ENCODE assay signal across 1 cellular context in the genomic region with DNA sequence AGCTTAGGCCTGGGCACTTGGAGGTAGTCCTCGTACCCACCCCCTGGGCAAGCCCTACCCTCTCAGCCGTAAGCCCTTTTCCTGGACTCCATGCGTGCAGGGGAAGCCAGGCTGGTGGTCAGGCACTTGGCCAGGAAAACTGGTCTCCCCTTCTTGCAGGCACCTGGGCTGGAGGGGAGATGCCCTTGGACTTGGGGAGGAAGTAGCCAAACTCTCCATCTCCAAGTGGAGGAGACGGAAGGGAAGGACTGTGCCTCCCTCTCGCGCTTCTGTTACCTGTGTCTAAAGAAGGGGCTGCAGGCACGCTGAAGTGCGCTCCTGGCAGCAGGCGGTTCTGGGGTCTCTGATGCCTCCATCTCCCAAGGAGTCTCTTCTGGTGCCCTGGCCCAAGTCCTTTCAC.
TF ChIP-seq lines count a peak whose summit lies in the region.

No MANE protein-coding gene starts in this region.

TF ChIP-seq in GM23338, 12 proteins besides CTCF, POLR2A, EP300 and RAD21 (continued from another document):
- TF ChIP-seq, protein P1, sequence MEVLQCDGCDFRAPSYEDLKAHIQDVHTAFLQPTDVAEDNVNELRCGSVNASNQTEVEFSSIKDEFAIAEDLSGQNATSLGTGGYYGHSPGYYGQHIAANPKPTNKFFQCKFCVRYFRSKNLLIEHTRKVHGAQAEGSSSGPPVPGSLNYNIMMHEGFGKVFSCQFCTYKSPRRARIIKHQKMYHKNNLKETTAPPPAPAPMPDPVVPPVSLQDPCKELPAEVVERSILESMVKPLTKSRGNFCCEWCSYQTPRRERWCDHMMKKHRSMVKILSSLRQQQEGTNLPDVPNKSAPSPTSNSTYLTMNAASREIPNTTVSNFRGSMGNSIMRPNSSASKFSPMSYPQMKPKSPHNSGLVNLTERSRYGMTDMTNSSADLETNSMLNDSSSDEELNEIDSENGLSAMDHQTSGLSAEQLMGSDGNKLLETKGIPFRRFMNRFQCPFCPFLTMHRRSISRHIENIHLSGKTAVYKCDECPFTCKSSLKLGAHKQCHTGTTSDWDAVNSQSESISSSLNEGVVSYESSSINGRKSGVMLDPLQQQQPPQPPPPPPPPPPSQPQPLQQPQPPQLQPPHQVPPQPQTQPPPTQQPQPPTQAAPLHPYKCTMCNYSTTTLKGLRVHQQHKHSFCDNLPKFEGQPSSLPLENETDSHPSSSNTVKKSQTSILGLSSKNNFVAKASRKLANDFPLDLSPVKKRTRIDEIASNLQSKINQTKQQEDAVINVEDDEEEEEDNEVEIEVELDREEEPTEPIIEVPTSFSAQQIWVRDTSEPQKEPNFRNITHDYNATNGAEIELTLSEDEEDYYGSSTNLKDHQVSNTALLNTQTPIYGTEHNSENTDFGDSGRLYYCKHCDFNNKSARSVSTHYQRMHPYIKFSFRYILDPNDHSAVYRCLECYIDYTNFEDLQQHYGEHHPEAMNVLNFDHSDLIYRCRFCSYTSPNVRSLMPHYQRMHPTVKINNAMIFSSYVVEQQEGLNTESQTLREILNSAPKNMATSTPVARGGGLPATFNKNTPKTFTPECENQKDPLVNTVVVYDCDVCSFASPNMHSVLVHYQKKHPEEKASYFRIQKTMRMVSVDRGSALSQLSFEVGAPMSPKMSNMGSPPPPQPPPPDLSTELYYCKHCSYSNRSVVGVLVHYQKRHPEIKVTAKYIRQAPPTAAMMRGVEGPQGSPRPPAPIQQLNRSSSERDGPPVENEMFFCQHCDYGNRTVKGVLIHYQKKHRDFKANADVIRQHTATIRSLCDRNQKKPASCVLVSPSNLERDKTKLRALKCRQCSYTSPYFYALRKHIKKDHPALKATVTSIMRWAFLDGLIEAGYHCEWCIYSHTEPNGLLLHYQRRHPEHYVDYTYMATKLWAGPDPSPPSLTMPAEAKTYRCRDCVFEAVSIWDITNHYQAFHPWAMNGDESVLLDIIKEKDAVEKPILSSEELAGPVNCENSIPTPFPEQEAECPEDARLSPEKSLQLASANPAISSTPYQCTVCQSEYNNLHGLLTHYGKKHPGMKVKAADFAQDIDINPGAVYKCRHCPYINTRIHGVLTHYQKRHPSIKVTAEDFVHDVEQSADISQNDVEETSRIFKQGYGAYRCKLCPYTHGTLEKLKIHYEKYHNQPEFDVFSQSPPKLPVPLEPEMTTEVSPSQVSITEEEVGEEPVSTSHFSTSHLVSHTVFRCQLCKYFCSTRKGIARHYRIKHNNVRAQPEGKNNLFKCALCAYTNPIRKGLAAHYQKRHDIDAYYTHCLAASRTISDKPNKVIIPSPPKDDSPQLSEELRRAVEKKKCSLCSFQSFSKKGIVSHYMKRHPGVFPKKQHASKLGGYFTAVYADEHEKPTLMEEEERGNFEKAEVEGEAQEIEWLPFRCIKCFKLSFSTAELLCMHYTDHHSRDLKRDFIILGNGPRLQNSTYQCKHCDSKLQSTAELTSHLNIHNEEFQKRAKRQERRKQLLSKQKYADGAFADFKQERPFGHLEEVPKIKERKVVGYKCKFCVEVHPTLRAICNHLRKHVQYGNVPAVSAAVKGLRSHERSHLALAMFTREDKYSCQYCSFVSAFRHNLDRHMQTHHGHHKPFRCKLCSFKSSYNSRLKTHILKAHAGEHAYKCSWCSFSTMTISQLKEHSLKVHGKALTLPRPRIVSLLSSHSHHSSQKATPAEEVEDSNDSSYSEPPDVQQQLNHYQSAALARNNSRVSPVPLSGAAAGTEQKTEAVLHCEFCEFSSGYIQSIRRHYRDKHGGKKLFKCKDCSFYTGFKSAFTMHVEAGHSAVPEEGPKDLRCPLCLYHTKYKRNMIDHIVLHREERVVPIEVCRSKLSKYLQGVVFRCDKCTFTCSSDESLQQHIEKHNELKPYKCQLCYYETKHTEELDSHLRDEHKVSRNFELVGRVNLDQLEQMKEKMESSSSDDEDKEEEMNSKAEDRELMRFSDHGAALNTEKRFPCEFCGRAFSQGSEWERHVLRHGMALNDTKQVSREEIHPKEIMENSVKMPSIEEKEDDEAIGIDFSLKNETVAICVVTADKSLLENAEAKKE (CRISPR knock-in tag; IDR thresholded peaks at IDR 0.05): no peak
- no peak for TF ChIP-seq CREB1 (CRISPR knock-in tag; IDR thresholded peaks at IDR 0.05; ENCODE audit: low read depth)
- no peak for TF ChIP-seq REST (IDR thresholded peaks at IDR 0.05; ENCODE audit: unreplicated experiment)
- no peak for TF ChIP-seq POLR2AphosphoS5 (IDR thresholded peaks at IDR 0.05; ENCODE audit: low read depth)
- no peak for TF ChIP-seq STAT1 (IDR thresholded peaks at IDR 0.05; ENCODE audit: unreplicated experiment)
- no peak for TF ChIP-seq EZH2 (IDR thresholded peaks at IDR 0.05; ENCODE audit: low read depth, unreplicated experiment)
- TF ChIP-seq NANOG (IDR thresholded peaks at IDR 0.05; ENCODE audit: borderline replicate concordance): no peak
- no peak for TF ChIP-seq JUNB (IDR thresholded peaks at IDR 0.05; ENCODE audit: unreplicated experiment)
- no peak for TF ChIP-seq ZNF331 (CRISPR knock-in tag; IDR thresholded peaks at IDR 0.05; ENCODE audit: low read depth)
- no peak for TF ChIP-seq ETS1 (IDR thresholded peaks at IDR 0.05)
